2 cellular contexts compared by ENCODE assay signal in the genomic region with DNA sequence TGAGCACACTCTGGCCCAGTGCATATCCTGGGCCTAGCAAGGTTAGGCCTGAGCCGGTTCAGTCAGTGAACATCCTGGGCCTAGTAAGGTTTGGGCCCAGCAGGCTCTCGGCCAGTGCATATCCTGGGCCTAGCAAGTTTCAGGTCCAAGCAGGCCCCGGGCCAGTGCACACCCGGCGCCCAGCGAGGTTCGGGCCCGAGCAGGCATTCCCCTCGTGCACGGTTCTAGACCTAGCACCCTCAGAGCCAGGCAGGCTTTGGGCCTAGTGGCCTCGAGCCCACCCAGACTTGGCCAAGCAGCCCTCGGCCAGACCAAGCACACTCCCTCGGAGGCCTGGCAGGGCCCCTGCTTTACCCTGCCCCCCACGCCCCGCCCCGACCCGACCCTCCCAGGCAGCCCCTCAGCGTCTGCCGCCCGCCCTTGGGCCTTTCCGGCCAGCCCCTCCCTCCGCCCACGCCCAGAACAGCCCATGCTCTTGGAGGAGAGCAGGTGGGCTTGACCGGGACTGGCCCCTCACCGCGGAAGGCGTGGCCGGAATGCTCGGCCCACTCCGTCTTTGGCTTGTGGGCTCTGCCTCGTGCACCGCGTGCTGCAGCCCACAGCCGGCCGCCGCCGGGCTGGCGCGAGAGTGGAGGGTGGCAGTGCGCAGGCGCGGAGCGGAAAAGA.
TF ChIP-seq lines count a peak whose summit lies in the region.

TSS of gene CTCFL (minus strand) at position 630 of the 666 bp plus-strand sequence. CDS start 935 bp downstream, outside the sequence.

TF ChIP-seq in A549, 52 proteins besides CTCF, POLR2A, EP300 and RAD21:
- TF ChIP-seq NR3C1 (IDR thresholded peaks at IDR 0.05) (no peak), HES2 (IDR thresholded peaks at IDR 0.05) (no peak), FOSB (CRISPR knock-in tag; IDR thresholded peaks at IDR 0.05) (no peak), JUN (IDR thresholded peaks at IDR 0.05) (no peak), CEBPB (IDR thresholded peaks at IDR 0.05) (no peak), RNF2 (IDR thresholded peaks at IDR 0.05; ENCODE audit: borderline replicate concordance, low read depth) (no peak), E2F6 (IDR thresholded peaks at IDR 0.05; ENCODE audit: borderline replicate concordance, low read depth) (no peak), BHLHE40 (IDR thresholded peaks at IDR 0.05; ENCODE audit: low read depth, low read length) (no peak), PHF8 (IDR thresholded peaks at IDR 0.05; ENCODE audit: borderline replicate concordance, low read depth) (no peak)
- TF ChIP-seq, protein P1, sequence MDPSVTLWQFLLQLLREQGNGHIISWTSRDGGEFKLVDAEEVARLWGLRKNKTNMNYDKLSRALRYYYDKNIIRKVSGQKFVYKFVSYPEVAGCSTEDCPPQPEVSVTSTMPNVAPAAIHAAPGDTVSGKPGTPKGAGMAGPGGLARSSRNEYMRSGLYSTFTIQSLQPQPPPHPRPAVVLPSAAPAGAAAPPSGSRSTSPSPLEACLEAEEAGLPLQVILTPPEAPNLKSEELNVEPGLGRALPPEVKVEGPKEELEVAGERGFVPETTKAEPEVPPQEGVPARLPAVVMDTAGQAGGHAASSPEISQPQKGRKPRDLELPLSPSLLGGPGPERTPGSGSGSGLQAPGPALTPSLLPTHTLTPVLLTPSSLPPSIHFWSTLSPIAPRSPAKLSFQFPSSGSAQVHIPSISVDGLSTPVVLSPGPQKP (IDR thresholded peaks at IDR 0.05; ENCODE audit: low read depth, low read length), result no peak

TF ChIP-seq in K562, 482 proteins besides CTCF, POLR2A, EP300 and RAD21 (continues in another document):
- TF ChIP-seq SMAD4 (CRISPR knock-in tag; conservative IDR thresholded peaks at IDR 0.05) (peak; percentile 39), MXI1 (IDR thresholded peaks at IDR 0.05; ENCODE audit: low read depth, low read length) (peak; percentile 74), ZC3H4 (CRISPR knock-in tag; IDR thresholded peaks at IDR 0.05; ENCODE audit: borderline replicate concordance) (no peak), PHB2 (IDR thresholded peaks at IDR 0.05; ENCODE audit: low read depth) (no peak), EGR1 (conservative IDR thresholded peaks at IDR 0.05) (peak; percentile 97), HES1 (IDR thresholded peaks at IDR 0.05; ENCODE audit: low read depth) (no peak), HLTF (IDR thresholded peaks at IDR 0.05) (no peak), MITF (IDR thresholded peaks at IDR 0.05) (peak; percentile 48; the same call in 1 of the 2 replicates), USF2 (CRISPR knock-in tag; IDR thresholded peaks at IDR 0.05) (peak; percentile 33; the same call in 1 of the 2 replicates), MED1 (CRISPR knock-in tag; IDR thresholded peaks at IDR 0.05; ENCODE audit: borderline replicate concordance) (no peak), CBFA2T3 (IDR thresholded peaks at IDR 0.05) (no peak), ZNF561 (CRISPR knock-in tag; conservative IDR thresholded peaks at IDR 0.05) (no peak), RBBP5 (IDR thresholded peaks at IDR 0.05; ENCODE audit: borderline replicate concordance, insufficient read depth, low read length, poor library complexity, severe bottlenecking) (peak; percentile 52), FOXM1 (IDR thresholded peaks at IDR 0.05; ENCODE audit: low read depth) (no peak), FOXM1 (CRISPR knock-in tag; IDR thresholded peaks at IDR 0.05; ENCODE audit: low read depth) (peak; percentile 68; the same call in 1 of the 2 replicates), ZNF57 (CRISPR knock-in tag; IDR thresholded peaks at IDR 0.05) (no peak), SREBF1 (IDR thresholded peaks at IDR 0.05; ENCODE audit: borderline replicate concordance, low read depth, low read length) (no peak), FOXP4 (CRISPR knock-in tag; IDR thresholded peaks at IDR 0.05; ENCODE audit: borderline replicate concordance) (peak; percentile 71; the same call in 1 of the 2 replicates), SP1 (CRISPR knock-in tag; IDR thresholded peaks at IDR 0.05) (0 out of 2 replicates have a peak, but pooled peaks have one; percentile 27), NRF1 (conservative IDR thresholded peaks at IDR 0.05 in 1 of 2, IDR thresholded peaks at IDR 0.05 in 1 of 2) (peak; percentile 88 to 90), CAMTA2 (CRISPR knock-in tag; conservative IDR thresholded peaks at IDR 0.05) (no peak), PBX2 (CRISPR knock-in tag; IDR thresholded peaks at IDR 0.05; ENCODE audit: low read depth) (no peak), PBX2 (tag; conservative IDR thresholded peaks at IDR 0.05; ENCODE audit: low read depth) (no peak), E2F3 (CRISPR knock-in tag; IDR thresholded peaks at IDR 0.05) (peak; percentile 19; the same call in 1 of the 2 replicates), NR2F6 (CRISPR knock-in tag; IDR thresholded peaks at IDR 0.05) (no peak)
- TF ChIP-seq, protein P2, sequence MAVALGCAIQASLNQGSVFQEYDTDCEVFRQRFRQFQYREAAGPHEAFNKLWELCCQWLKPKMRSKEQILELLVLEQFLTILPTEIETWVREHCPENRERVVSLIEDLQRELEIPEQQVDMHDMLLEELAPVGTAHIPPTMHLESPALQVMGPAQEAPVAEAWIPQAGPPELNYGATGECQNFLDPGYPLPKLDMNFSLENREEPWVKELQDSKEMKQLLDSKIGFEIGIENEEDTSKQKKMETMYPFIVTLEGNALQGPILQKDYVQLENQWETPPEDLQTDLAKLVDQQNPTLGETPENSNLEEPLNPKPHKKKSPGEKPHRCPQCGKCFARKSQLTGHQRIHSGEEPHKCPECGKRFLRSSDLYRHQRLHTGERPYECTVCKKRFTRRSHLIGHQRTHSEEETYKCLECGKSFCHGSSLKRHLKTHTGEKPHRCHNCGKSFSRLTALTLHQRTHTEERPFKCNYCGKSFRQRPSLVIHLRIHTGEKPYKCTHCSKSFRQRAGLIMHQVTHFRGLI (CRISPR knock-in tag; IDR thresholded peaks at IDR 0.05), result no peak
- TF ChIP-seq, protein P3, sequence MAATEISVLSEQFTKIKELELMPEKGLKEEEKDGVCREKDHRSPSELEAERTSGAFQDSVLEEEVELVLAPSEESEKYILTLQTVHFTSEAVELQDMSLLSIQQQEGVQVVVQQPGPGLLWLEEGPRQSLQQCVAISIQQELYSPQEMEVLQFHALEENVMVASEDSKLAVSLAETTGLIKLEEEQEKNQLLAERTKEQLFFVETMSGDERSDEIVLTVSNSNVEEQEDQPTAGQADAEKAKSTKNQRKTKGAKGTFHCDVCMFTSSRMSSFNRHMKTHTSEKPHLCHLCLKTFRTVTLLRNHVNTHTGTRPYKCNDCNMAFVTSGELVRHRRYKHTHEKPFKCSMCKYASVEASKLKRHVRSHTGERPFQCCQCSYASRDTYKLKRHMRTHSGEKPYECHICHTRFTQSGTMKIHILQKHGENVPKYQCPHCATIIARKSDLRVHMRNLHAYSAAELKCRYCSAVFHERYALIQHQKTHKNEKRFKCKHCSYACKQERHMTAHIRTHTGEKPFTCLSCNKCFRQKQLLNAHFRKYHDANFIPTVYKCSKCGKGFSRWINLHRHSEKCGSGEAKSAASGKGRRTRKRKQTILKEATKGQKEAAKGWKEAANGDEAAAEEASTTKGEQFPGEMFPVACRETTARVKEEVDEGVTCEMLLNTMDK (IDR thresholded peaks at IDR 0.05; ENCODE audit: borderline replicate concordance, insufficient read depth, low read depth, low read length, poor library complexity, severe bottlenecking), result no peak
- TF ChIP-seq, protein P4, sequence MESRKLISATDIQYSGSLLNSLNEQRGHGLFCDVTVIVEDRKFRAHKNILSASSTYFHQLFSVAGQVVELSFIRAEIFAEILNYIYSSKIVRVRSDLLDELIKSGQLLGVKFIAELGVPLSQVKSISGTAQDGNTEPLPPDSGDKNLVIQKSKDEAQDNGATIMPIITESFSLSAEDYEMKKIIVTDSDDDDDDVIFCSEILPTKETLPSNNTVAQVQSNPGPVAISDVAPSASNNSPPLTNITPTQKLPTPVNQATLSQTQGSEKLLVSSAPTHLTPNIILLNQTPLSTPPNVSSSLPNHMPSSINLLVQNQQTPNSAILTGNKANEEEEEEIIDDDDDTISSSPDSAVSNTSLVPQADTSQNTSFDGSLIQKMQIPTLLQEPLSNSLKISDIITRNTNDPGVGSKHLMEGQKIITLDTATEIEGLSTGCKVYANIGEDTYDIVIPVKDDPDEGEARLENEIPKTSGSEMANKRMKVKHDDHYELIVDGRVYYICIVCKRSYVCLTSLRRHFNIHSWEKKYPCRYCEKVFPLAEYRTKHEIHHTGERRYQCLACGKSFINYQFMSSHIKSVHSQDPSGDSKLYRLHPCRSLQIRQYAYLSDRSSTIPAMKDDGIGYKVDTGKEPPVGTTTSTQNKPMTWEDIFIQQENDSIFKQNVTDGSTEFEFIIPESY (CRISPR knock-in tag; IDR thresholded peaks at IDR 0.05), result peak; percentile 65; the same call in 1 of the 2 replicates
